ENCODE assay signal across 22 cellular contexts in the genomic region with DNA sequence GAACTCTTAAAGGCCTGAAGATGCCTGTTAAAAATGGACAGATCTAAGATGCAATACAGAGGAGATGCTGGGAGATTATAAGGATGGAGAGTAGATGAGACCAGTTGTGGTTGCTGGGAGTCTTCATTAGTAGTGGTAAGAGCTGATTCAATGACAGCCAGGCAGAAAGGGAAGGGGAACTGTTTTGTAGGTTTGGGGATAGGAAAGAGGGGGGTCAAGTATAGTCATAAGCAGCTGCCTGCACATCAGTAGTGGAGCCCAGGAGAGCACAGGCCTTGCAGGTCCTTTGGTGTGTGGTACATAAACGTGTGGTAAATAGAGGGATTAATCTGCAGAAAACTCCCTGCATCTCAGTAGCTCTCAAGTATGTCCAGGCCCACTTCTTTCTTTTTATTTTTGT. TPM values are rescaled to one million over a fixed set of nuclear protein-coding genes. Genes with fewer than 3 reads are reported as not detected.
DNase-seq lines count a peak whose midpoint lies in the region; ATAC-seq and TF ChIP-seq lines count a peak whose summit lies in the region.
"Had no signal": no experiment of that assay in that cellular context is flagged by ENCODE, and none has a peak within 500 bp of the region (broad histone marks: within the 10 kb centered on the region; RNA-seq: fewer than 3 reads in every experiment).

No MANE protein-coding gene starts in this region.

- peaks cover 38% of the 10 kb centered on the region for H3K4me1 Mint-ChIP-seq in activated CD4-positive, alpha-beta T cell treated with anti-CD3 and anti-CD28 coated beads, Interleukin-2, amount 10 ng/mL, durations not matched to agents 24 days and 14 days
- H3K4me1 Mint-ChIP-seq in brain, result peaks cover 34% of the 10 kb centered on the region
- H3K4me1 Mint-ChIP-seq in stimulated activated naive B cell treated with anti-CD40 and anti-IgM and Interleukin-4, amounts not matched to agents 10 μg/mL and 1 μg/mL and 100 μg/mL, for 72 hours, result peaks cover 43 to 74% of the 10 kb centered on the region in 2 donors

- H3K27me3 ChIP-seq in PC-9 (ENCODE audit: insufficient read depth, low read depth), result no peaks in the 10 kb centered on the region
- H3K27me3 ChIP-seq: BLaER1, colonic mucosa, SJCRH30, transverse colon had no signal

- POLR2A ChIA-PET in PC-9 (lab: Charles Lee; ENCODE audit: unreplicated experiment), result no interaction called here

- CTCF ChIA-PET in PC-9 (lab: Charles Lee), result interaction anchor here (1.0 kb wide), 1 partner anchor 20 kb away, joined by 6 read pairs; the partner anchor contains the start of gene CDS2

- no peak overlapping the region for H3K4me3 ChIP-seq in PC-9
- H3K4me3 ChIP-seq: BLaER1, colonic mucosa, lung, SJCRH30, transverse colon had no signal

- peaks cover 69% of the 10 kb centered on the region for H3K79me2 ChIP-seq in PC-9 (ENCODE audit: low read depth)

- no peak overlapping the region for H3K27ac ChIP-seq in PC-9
- H3K27ac ChIP-seq: BLaER1, colonic mucosa, SJCRH30 had no signal

- no peak overlapping the region for H3K4me3 Mint-ChIP-seq in activated CD4-positive, alpha-beta T cell treated with anti-CD3 and anti-CD28 coated beads, Interleukin-2, amount 10 ng/mL, durations not matched to agents 24 days and 14 days
- H3K4me3 Mint-ChIP-seq in brain, result no peak overlapping the region
- no peak overlapping the region for H3K4me3 Mint-ChIP-seq in stimulated activated naive B cell treated with anti-CD40 and anti-IgM and Interleukin-4, amounts not matched to agents 10 μg/mL and 1 μg/mL and 100 μg/mL, for 72 hours
- H3K4me3 Mint-ChIP-seq: T-helper 1 cell treated with Interleukin-12 subunit alpha and Interleukin-12 subunit beta and Interleukin-4 antibody, amounts not matched to agents 30 μg/mL and 1 μg/mL, for 36 hours had no signal

- ATAC-seq in stimulated activated naive B cell treated with anti-CD40 and anti-IgM and Interleukin-4, amounts not matched to agents 10 μg/mL and 1 μg/mL and 100 μg/mL, for 72 hours (replicated peaks), result peak; percentile 50 to 53
- ATAC-seq in HG02938 (IDR thresholded peaks at IDR 0.05; ENCODE audit: unreplicated experiment), result no peak

- H3K27ac Mint-ChIP-seq in activated CD4-positive, alpha-beta T cell treated with anti-CD3 and anti-CD28 coated beads, Interleukin-2, amount 10 ng/mL, durations not matched to agents 24 days and 14 days, result peak overlapping the region; percentile 35
- peak overlapping the region in 3 of 5 experiments; percentile 21 to 39 (median 25) for H3K27ac Mint-ChIP-seq in brain
- H3K27ac Mint-ChIP-seq in stimulated activated naive B cell treated with anti-CD40 and anti-IgM and Interleukin-4, amounts not matched to agents 10 μg/mL and 1 μg/mL and 100 μg/mL, for 72 hours, result peak overlapping the region; percentile 4
- H3K27ac Mint-ChIP-seq: IgD-negative memory B cell; T-helper 1 cell treated with Interleukin-12 subunit alpha and Interleukin-12 subunit beta and Interleukin-4 antibody, amounts not matched to agents 30 μg/mL and 1 μg/mL, for 36 hours had no signal

- H3K36me3 ChIP-seq in PC-9 (ENCODE audit: low read depth), result no peaks in the 10 kb centered on the region
- H3K36me3 ChIP-seq: colonic mucosa, transverse colon had no signal

- H3K9me2 ChIP-seq in PC-9 (ENCODE audit: insufficient read depth), result no peaks in the 10 kb centered on the region

- no TSS peak for BruUV-seq in PC-9 (replicated peaks; lab: Mats Ljungman, UMichigan)

- H4K20me1 ChIP-seq in PC-9 (ENCODE audit: insufficient read depth), result no peaks in the 10 kb centered on the region

- no peak overlapping the region for H2AFZ ChIP-seq in PC-9

- H3F3A ChIP-seq in PC-9 (ENCODE audit: insufficient read depth, low read depth), result peaks cover 6% of the 10 kb centered on the region

- DNase-seq in activated CD4-positive, alpha-beta T cell treated with anti-CD3 and anti-CD28 coated beads, Interleukin-2, amount 10 ng/mL, durations not matched to agents 24 days and 14 days, result no peak
- no peak for DNase-seq in activated CD4-positive, alpha-beta T cell treated with anti-CD3 and anti-CD28 coated beads for 1 hour
- peak; percentile 32 for DNase-seq in KBM-7
- no peak for DNase-seq in stimulated activated naive B cell treated with anti-CD40 and anti-IgM and Interleukin-4, amounts not matched to agents 10 μg/mL and 1 μg/mL and 100 μg/mL, for 72 hours
- DNase-seq in PC-9, result no peak
- DNase-seq in SW 1271 (lab: John Stamatoyannopoulos, UW), result no peak
- DNase-seq: colonic mucosa; EL; H7; islet precursor cell; NCI-H187; NCI-H748 treated with DMSO at 0.1 percent for 48 hours; SJCRH30; small intestine; stimulated activated naive CD4-positive, alpha-beta T cell treated with Interleukin-2 at 50 U/mL for 16 hours; transverse colon had no signal

- in situ Hi-C loops in KBM-7 (cut with MboI; ENCODE audit: low pct_unique_long_range_greater_than_20kb, low sequenced_read_pairs), result no loop called here

- intact Hi-C loops in activated CD4-positive, alpha-beta T cell treated with anti-CD3 and anti-CD28 coated beads, Interleukin-2, amount 10 ng/mL, durations not matched to agents 24 days and 14 days (cut with micrococcal nuclease), result no loop called here
- intact Hi-C loops in PC-9 (cut with micrococcal nuclease; ENCODE audit: unreplicated experiment), result no loop called here

- no peak overlapping the region for H3K4me2 ChIP-seq in PC-9

- no peaks in the 10 kb centered on the region for H3K9me3 ChIP-seq in PC-9 (ENCODE audit: insufficient read depth, low read depth)
- H3K9me3 ChIP-seq: BLaER1, colonic mucosa, SJCRH30, transverse colon had no signal

- H3K4me1 ChIP-seq in PC-9 (replicated peaks; ENCODE audit: insufficient read depth), result peaks cover 13% of the 10 kb centered on the region
- H3K4me1 ChIP-seq: SJCRH30 had no signal

- H3K9me3 Mint-ChIP-seq in activated CD4-positive, alpha-beta T cell treated with anti-CD3 and anti-CD28 coated beads, Interleukin-2, amount 10 ng/mL, durations not matched to agents 24 days and 14 days, result no peaks in the 10 kb centered on the region
- H3K9me3 Mint-ChIP-seq in brain, result no peaks in the 10 kb centered on the region
- no peaks in the 10 kb centered on the region for H3K9me3 Mint-ChIP-seq in stimulated activated naive B cell treated with anti-CD40 and anti-IgM and Interleukin-4, amounts not matched to agents 10 μg/mL and 1 μg/mL and 100 μg/mL, for 72 hours
- H3K9me3 Mint-ChIP-seq: T-helper 1 cell treated with Interleukin-12 subunit alpha and Interleukin-12 subunit beta and Interleukin-4 antibody, amounts not matched to agents 30 μg/mL and 1 μg/mL, for 36 hours had no signal

- H3K36me3 Mint-ChIP-seq in activated CD4-positive, alpha-beta T cell treated with anti-CD3 and anti-CD28 coated beads, Interleukin-2, amount 10 ng/mL, durations not matched to agents 24 days and 14 days (ENCODE audit: low read depth), result peaks cover 15% of the 10 kb centered on the region
- peaks cover 11% of the 10 kb centered on the region for H3K36me3 Mint-ChIP-seq in brain
- H3K36me3 Mint-ChIP-seq in stimulated activated naive B cell treated with anti-CD40 and anti-IgM and Interleukin-4, amounts not matched to agents 10 μg/mL and 1 μg/mL and 100 μg/mL, for 72 hours, result peaks cover 13 to 33% of the 10 kb centered on the region in 2 donors

- no peak for TF ChIP-seq CTCF in brain (conservative IDR thresholded peaks at IDR 0.05)
- TF ChIP-seq CTCF in PC-9 (conservative IDR thresholded peaks at IDR 0.05), result no peak

- H3K27me3 Mint-ChIP-seq in activated CD4-positive, alpha-beta T cell treated with anti-CD3 and anti-CD28 coated beads, Interleukin-2, amount 10 ng/mL, durations not matched to agents 24 days and 14 days, result no peaks in the 10 kb centered on the region
- H3K27me3 Mint-ChIP-seq in brain, result no peaks in the 10 kb centered on the region
- H3K27me3 Mint-ChIP-seq in stimulated activated naive B cell treated with anti-CD40 and anti-IgM and Interleukin-4, amounts not matched to agents 10 μg/mL and 1 μg/mL and 100 μg/mL, for 72 hours, result no peaks in the 10 kb centered on the region
- H3K27me3 Mint-ChIP-seq: IgD-negative memory B cell had no signal

RNA-seq across cellular contexts. Expression of gene CDS2, which starts 20.4 kb away (rescaled TPM):
- total RNA-seq in activated CD4-positive, alpha-beta T cell treated with anti-CD3 and anti-CD28 coated beads, Interleukin-2, amount 10 ng/mL, durations not matched to agents 24 days and 14 days, result 34.7 and 39.2 TPM in 2 replicates
- 40.9 TPM for polyA plus RNA-seq in brain (ENCODE audit: insufficient read depth, low read depth, low replicate concordance)
- total RNA-seq in PC-9 (2021), result 37.0 and 42.8 TPM in 2 replicates

RNA-seq across cellular contexts. Expression of gene PCNA, which starts 27.4 kb away (rescaled TPM):
- total RNA-seq in activated CD4-positive, alpha-beta T cell treated with anti-CD3 and anti-CD28 coated beads, Interleukin-2, amount 10 ng/mL, durations not matched to agents 24 days and 14 days, result 532 TPM in 2 replicates
- polyA plus RNA-seq in brain (ENCODE audit: insufficient read depth, low read depth, low replicate concordance), result 172 TPM
- 164 and 207 TPM in 2 replicates for total RNA-seq in PC-9 (2021)

RNA-seq across cellular contexts. Expression of gene TMEM230, which starts 34.3 kb away (rescaled TPM):
- total RNA-seq in activated CD4-positive, alpha-beta T cell treated with anti-CD3 and anti-CD28 coated beads, Interleukin-2, amount 10 ng/mL, durations not matched to agents 24 days and 14 days, result 86.3 and 86.9 TPM in 2 replicates
- polyA plus RNA-seq in brain (ENCODE audit: insufficient read depth, low read depth, low replicate concordance), result 120 TPM
- total RNA-seq in PC-9 (2021), result 73.1 and 94.3 TPM in 2 replicates
